In genomic region chr5:112338681-112339337, GRCh38 we compare ENCODE assay signal across 12 cellular contexts.
A peak's percentile ranks its signal among the peaks of the same experiment; 100 is the strongest.
DNase-seq lines count a peak whose midpoint lies in the region; ATAC-seq and TF ChIP-seq lines count a peak whose summit lies in the region.
"Had no signal": no experiment of that assay in that cellular context is flagged by ENCODE, and none has a peak within 500 bp of the region (broad histone marks: within the 10 kb centered on the region; RNA-seq: fewer than 3 reads in every experiment).

No MANE protein-coding gene starts in this region.

- no peaks in the 10 kb centered on the region for H3K4me1 ChIP-seq in PC-9 (replicated peaks; ENCODE audit: insufficient read depth)
- H3K4me1 ChIP-seq: Peyer's patch had no signal

- intact Hi-C loops in PC-9 (cut with micrococcal nuclease; ENCODE audit: unreplicated experiment): no loop called here

- H3K4me2 ChIP-seq in PC-9: no peak overlapping the region

- no peaks in the 10 kb centered on the region for H3F3A ChIP-seq in PC-9 (ENCODE audit: insufficient read depth, low read depth)

- H2AFZ ChIP-seq in PC-9: no peak overlapping the region

- CTCF ChIA-PET in PC-9 (lab: Charles Lee): no interaction called here

- H4K20me1 ChIP-seq in PC-9 (ENCODE audit: insufficient read depth): no peaks in the 10 kb centered on the region

- TF ChIP-seq CTCF in PC-9 (conservative IDR thresholded peaks at IDR 0.05): no peak
- TF ChIP-seq CTCF in fibroblast of pulmonary artery (IDR thresholded peaks at IDR 0.05; ENCODE audit: low read length, missing control alignments): no peak
- no peak for TF ChIP-seq CTCF in omental fat pad (IDR thresholded peaks at IDR 0.05)

- no peaks in the 10 kb centered on the region for H3K27me3 ChIP-seq in PC-9 (ENCODE audit: insufficient read depth, low read depth)
- H3K27me3 ChIP-seq: Peyer's patch, spleen had no signal

- ATAC-seq in omental fat pad (ENCODE audit: low FRiP score): peak; percentile 21

- no peaks in the 10 kb centered on the region for H3K9me3 ChIP-seq in PC-9 (ENCODE audit: insufficient read depth, low read depth)
- H3K9me3 ChIP-seq: Peyer's patch, spleen had no signal

- no TSS peak for BruUV-seq in PC-9 (replicated peaks; lab: Mats Ljungman, UMichigan)

- DNase-seq in Daoy (ENCODE audit: low read depth) (peak; percentile 30), PC-9 (peak; percentile 27 to 84), fibroblast of pulmonary artery (ENCODE audit: low read depth) (peak; percentile 85), omental fat pad (ENCODE audit: low spot score) (no peak), Kasumi-1 (lab: John Stamatoyannopoulos, UW) (no peak)
- DNase-seq in activated CD8-positive, alpha-beta memory T cell treated with anti-CD3 and anti-CD28 coated beads, Interleukin-2, amount 50 U/mL, for 48 hours: no peak
- no peak for DNase-seq in activated effector memory CD4-positive, alpha-beta T cell treated with Interleukin-2 at 50 U/mL for 16 hours
- no peak for DNase-seq in effector CD8-positive, alpha-beta T cell (lab: John Stamatoyannopoulos, UW)
- DNase-seq: activated CD4-positive, alpha-beta T cell treated with anti-CD3 and anti-CD28 coated beads, Interleukin-2, amount 10 ng/mL, durations not matched to agents 24 days and 14 days; CD4-positive, alpha-beta T cell; Peyer's patch; spleen had no signal

- H3K9me2 ChIP-seq in PC-9 (ENCODE audit: insufficient read depth): no peaks in the 10 kb centered on the region

- no peaks in the 10 kb centered on the region for H3K36me3 ChIP-seq in PC-9 (ENCODE audit: low read depth)
- H3K36me3 ChIP-seq: Peyer's patch, spleen had no signal

- POLR2A ChIA-PET in PC-9 (lab: Charles Lee; ENCODE audit: unreplicated experiment): interaction anchor here (0.6 kb wide), 1 partner anchor 33 kb away, joined by 6 read pairs; no protein-coding TSS in a partner anchor

- H3K27ac ChIP-seq in PC-9: no peak overlapping the region
- H3K27ac ChIP-seq: Peyer's patch, spleen had no signal

- H3K4me3 ChIP-seq in PC-9 (no peak overlapping the region), fibroblast of pulmonary artery (replicated peaks; ENCODE audit: low read depth, low read length) (no peak overlapping the region)
- H3K4me3 ChIP-seq: Peyer's patch, spleen had no signal

- no peaks in the 10 kb centered on the region for H3K79me2 ChIP-seq in PC-9 (ENCODE audit: low read depth)

Comparison
In these comparisons a context has a peak if more than half of its experiments do, and no peak if none do; other contexts are left out.
1. DNase-seq: peak in Daoy (single experiment), PC-9 (2 of 2) and fibroblast of pulmonary artery (single experiment); none in omental fat pad (single experiment), activated CD8-positive, alpha-beta memory T cell treated with anti-CD3 and anti-CD28 coated beads, Interleukin-2, amount 50 U/mL, for 48 hours (single experiment), activated effector memory CD4-positive, alpha-beta T cell treated with Interleukin-2 at 50 U/mL for 16 hours (single experiment), effector CD8-positive, alpha-beta T cell (single experiment) and Kasumi-1 (0 of 2).